In the genomic region with DNA sequence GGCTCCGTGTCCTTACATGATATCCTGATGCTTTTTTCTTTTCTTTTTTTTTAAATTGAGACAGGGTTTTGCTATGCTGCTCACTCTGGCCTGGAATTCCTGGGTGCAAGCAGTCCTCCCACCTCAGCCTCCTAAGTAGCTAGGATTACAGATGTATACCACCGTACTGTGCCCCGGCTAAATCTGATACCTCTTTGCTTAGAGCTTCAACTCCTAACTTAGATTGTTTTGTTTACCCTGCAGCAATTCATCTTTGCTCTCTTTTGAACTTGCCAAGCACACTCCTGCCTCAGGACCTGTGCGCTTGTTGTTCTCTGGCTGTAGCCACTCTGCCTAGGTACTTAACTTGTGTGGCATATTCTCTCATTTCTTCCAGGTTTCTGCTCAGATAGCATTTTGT, we compare ENCODE assay signal across 19 cellular contexts. TPM values are rescaled to one million over a fixed set of nuclear protein-coding genes. Genes with fewer than 3 reads are reported as not detected.
A peak's percentile ranks its signal among the peaks of the same experiment; 100 is the strongest.
DNase-seq lines count a peak whose midpoint lies in the region; ATAC-seq and TF ChIP-seq lines count a peak whose summit lies in the region.
"Had no signal": no experiment of that assay in that cellular context is flagged by ENCODE, and none has a peak within 500 bp of the region (broad histone marks: within the 10 kb centered on the region; RNA-seq: fewer than 3 reads in every experiment).

No MANE protein-coding gene starts in this region.

- TF ChIP-seq RAD21 in liver (IDR thresholded peaks at IDR 0.05) = no peak

- peak overlapping the region; percentile 24 for H3K27ac Mint-ChIP-seq in activated T-cell treated with anti-CD3 and anti-CD28 coated beads, Interleukin-2, amount 50 U/mL, for 24 hours
- H3K27ac Mint-ChIP-seq in activated naive CD8-positive, alpha-beta T cell = peak overlapping the region; percentile 50
- peak overlapping the region; percentile 15 for H3K27ac Mint-ChIP-seq in stimulated activated naive B cell treated with anti-CD40 and anti-IgM and Interleukin-4, amounts not matched to agents 10 μg/mL and 1 μg/mL and 100 μg/mL, for 72 hours
- H3K27ac Mint-ChIP-seq: activated CD4-positive, alpha-beta memory T cell treated with anti-CD3 and anti-CD28 coated beads, Interleukin-2, amount 10 ng/mL, durations not matched to agents 7 days and 5 days; activated T-helper 1 cell treated with anti-CD3 and anti-CD28 coated beads, Interleukin-12 subunit alpha, Interleukin-12 subunit beta, Interleukin-2, Interleukin-4 antibody, amounts not matched to agents 30 ng/mL and 10 ng/mL and 1 ng/mL, durations not matched to agents 14 hours and 24 hours and 36 hours had no signal

- H3K27ac ChIP-seq in liver (ENCODE audit: low read depth in 1 of 2, low read length in 2 of 2) (no peak overlapping the region), aorta (ENCODE audit: low read depth in 1 of 2, low read length in 2 of 2) (no peak overlapping the region)
- H3K27ac ChIP-seq: cardiac muscle cell, RWPE1, tibial nerve had no signal

- no peak for DNase-seq in activated T-cell treated with anti-CD3 and anti-CD28 coated beads, Interleukin-2, amount 50 U/mL, for 24 hours
- no peak for DNase-seq in activated T-cell treated with anti-CD3 and anti-CD28 coated beads, Interleukin-2, amount 50 U/mL, for 4 hours
- no peak for DNase-seq in stimulated activated naive B cell treated with anti-CD40 and anti-IgM and Interleukin-4, amounts not matched to agents 10 μg/mL and 1 μg/mL and 100 μg/mL, for 72 hours
- no peak for DNase-seq in AML-193 (lab: John Stamatoyannopoulos, UW)
- no peak for DNase-seq in aorta
- no peak for DNase-seq in HEK293T (ENCODE audit: extremely low spot score)
- DNase-seq: activated CD4-positive, alpha-beta memory T cell treated with anti-CD3 and anti-CD28 coated beads, Interleukin-2, amount 10 ng/mL, durations not matched to agents 7 days and 5 days; glutamatergic neuron; MM.1S; NCI-H1694; NCI-H446; stimulated activated naive CD4-positive, alpha-beta T cell had no signal

- no peaks in the 10 kb centered on the region for H3K9me3 Mint-ChIP-seq in activated T-cell treated with anti-CD3 and anti-CD28 coated beads, Interleukin-2, amount 50 U/mL, for 24 hours
- no peaks in the 10 kb centered on the region for H3K9me3 Mint-ChIP-seq in activated T-cell treated with anti-CD3 and anti-CD28 coated beads, Interleukin-2, amount 50 U/mL, for 4 hours
- H3K9me3 Mint-ChIP-seq in activated naive CD8-positive, alpha-beta T cell (ENCODE audit: low read depth) = no peaks in the 10 kb centered on the region
- H3K9me3 Mint-ChIP-seq in stimulated activated naive B cell treated with anti-CD40 and anti-IgM and Interleukin-4, amounts not matched to agents 10 μg/mL and 1 μg/mL and 100 μg/mL, for 72 hours = no peaks in the 10 kb centered on the region
- H3K9me3 Mint-ChIP-seq: activated CD4-positive, alpha-beta memory T cell treated with anti-CD3 and anti-CD28 coated beads, Interleukin-2, amount 10 ng/mL, durations not matched to agents 7 days and 5 days; activated T-helper 1 cell treated with anti-CD3 and anti-CD28 coated beads, Interleukin-12 subunit alpha, Interleukin-12 subunit beta, Interleukin-2, Interleukin-4 antibody, amounts not matched to agents 30 ng/mL and 10 ng/mL and 1 ng/mL, durations not matched to agents 14 hours and 24 hours and 36 hours; nephron had no signal

- H3K4me1 ChIP-seq in liver (ENCODE audit: control insufficient read depth in 4 of 4, insufficient read depth in 4 of 4, low read length in 3 of 4) (peaks cover 3 to 11% (median 10%) of the 10 kb centered on the region in 4 donors), aorta (ENCODE audit: control insufficient read depth in 1 of 2, insufficient read depth in 2 of 2, low read length in 2 of 2) (peaks cover 0 to 2% of the 10 kb centered on the region in 2 donors)

- H3K9ac ChIP-seq in liver (ENCODE audit: low read depth in 1 of 2, low read length in 2 of 2) = no peak overlapping the region

- H3K27me3 ChIP-seq in liver (ENCODE audit: control insufficient read depth in 4 of 4, insufficient read depth in 4 of 4, low read length in 3 of 4) (no peaks in the 10 kb centered on the region), aorta (ENCODE audit: control insufficient read depth in 1 of 2, insufficient read depth in 2 of 2, low read length in 1 of 2) (no peaks in the 10 kb centered on the region)
- H3K27me3 ChIP-seq: cardiac muscle cell, tibial nerve had no signal

- H3K4me3 ChIP-seq in liver (ENCODE audit: low read depth in 1 of 3, low read length in 3 of 3) (no peak overlapping the region), aorta (ENCODE audit: low read length in 2 of 2) (no peak overlapping the region)
- H3K4me3 ChIP-seq: cardiac muscle cell, tibial nerve had no signal

- H3K4me3 Mint-ChIP-seq in activated T-cell treated with anti-CD3 and anti-CD28 coated beads, Interleukin-2, amount 50 U/mL, for 24 hours = no peak overlapping the region
- no peak overlapping the region for H3K4me3 Mint-ChIP-seq in activated T-cell treated with anti-CD3 and anti-CD28 coated beads, Interleukin-2, amount 50 U/mL, for 4 hours
- H3K4me3 Mint-ChIP-seq in activated naive CD8-positive, alpha-beta T cell = no peak overlapping the region
- no peak overlapping the region for H3K4me3 Mint-ChIP-seq in stimulated activated naive B cell treated with anti-CD40 and anti-IgM and Interleukin-4, amounts not matched to agents 10 μg/mL and 1 μg/mL and 100 μg/mL, for 72 hours
- H3K4me3 Mint-ChIP-seq: activated CD4-positive, alpha-beta memory T cell treated with anti-CD3 and anti-CD28 coated beads, Interleukin-2, amount 10 ng/mL, durations not matched to agents 7 days and 5 days; activated T-helper 1 cell treated with anti-CD3 and anti-CD28 coated beads, Interleukin-12 subunit alpha, Interleukin-12 subunit beta, Interleukin-2, Interleukin-4 antibody, amounts not matched to agents 30 ng/mL and 10 ng/mL and 1 ng/mL, durations not matched to agents 14 hours and 24 hours and 36 hours; nephron had no signal

- H3K9me3 ChIP-seq in liver (ENCODE audit: control insufficient read depth in 4 of 4, low read length in 3 of 4) = no peaks in the 10 kb centered on the region
- H3K9me3 ChIP-seq in aorta (ENCODE audit: control insufficient read depth, low read length) = no peaks in the 10 kb centered on the region
- H3K9me3 ChIP-seq: tibial nerve had no signal

- POLR2A ChIA-PET in HEK293T (lab: Yijun Ruan, JAX) = interaction anchor here (1.3 kb wide), 1 partner anchor 25 kb away, joined by 7 read pairs; a partner anchor contains a TSS

- CTCF ChIA-PET in HEK293T (lab: Yijun Ruan, JAX) = interaction anchor here (0.6 to 0.8 kb wide), 3 partner anchors 14 to 366 kb away, joined by 3 to 4 read pairs (median 4); no protein-coding TSS in a partner anchor

- H3K27me3 Mint-ChIP-seq in activated T-cell treated with anti-CD3 and anti-CD28 coated beads, Interleukin-2, amount 50 U/mL, for 24 hours = no peaks in the 10 kb centered on the region
- no peaks in the 10 kb centered on the region for H3K27me3 Mint-ChIP-seq in activated T-cell treated with anti-CD3 and anti-CD28 coated beads, Interleukin-2, amount 50 U/mL, for 4 hours (ENCODE audit: low read depth)
- no peaks in the 10 kb centered on the region for H3K27me3 Mint-ChIP-seq in activated naive CD8-positive, alpha-beta T cell
- no peaks in the 10 kb centered on the region for H3K27me3 Mint-ChIP-seq in stimulated activated naive B cell treated with anti-CD40 and anti-IgM and Interleukin-4, amounts not matched to agents 10 μg/mL and 1 μg/mL and 100 μg/mL, for 72 hours
- H3K27me3 Mint-ChIP-seq: activated CD4-positive, alpha-beta memory T cell treated with anti-CD3 and anti-CD28 coated beads, Interleukin-2, amount 10 ng/mL, durations not matched to agents 7 days and 5 days had no signal

- intact Hi-C loops in aorta (cut with DNase I) = no loop called here

- TF ChIP-seq CTCF in liver (IDR thresholded peaks at IDR 0.05; ENCODE audit: low read depth, low read length, missing input control) = no peak

- 55% methylated on average over 4 of the region's 4 CpGs for WGBS in liver
- 62 to 83% methylated on average over 4 of the region's 4 CpGs for WGBS in aorta, 2 donors

- ATAC-seq in activated T-cell treated with anti-CD3 and anti-CD28 coated beads, Interleukin-2, amount 50 U/mL, for 4 hours = no peak
- ATAC-seq in stimulated activated naive B cell treated with anti-CD40 and anti-IgM and Interleukin-4, amounts not matched to agents 10 μg/mL and 1 μg/mL and 100 μg/mL, for 72 hours (replicated peaks) = no peak
- ATAC-seq in aorta (ENCODE audit: low FRiP score) = no peak

- H3K4me1 Mint-ChIP-seq in activated T-cell treated with anti-CD3 and anti-CD28 coated beads, Interleukin-2, amount 50 U/mL, for 24 hours (ENCODE audit: low read depth) = peaks cover 61% of the 10 kb centered on the region
- peaks cover 43% of the 10 kb centered on the region for H3K4me1 Mint-ChIP-seq in activated T-cell treated with anti-CD3 and anti-CD28 coated beads, Interleukin-2, amount 50 U/mL, for 4 hours (ENCODE audit: low read depth)
- H3K4me1 Mint-ChIP-seq in activated naive CD8-positive, alpha-beta T cell (ENCODE audit: low read depth) = peaks cover 48% of the 10 kb centered on the region
- H3K4me1 Mint-ChIP-seq in stimulated activated naive B cell treated with anti-CD40 and anti-IgM and Interleukin-4, amounts not matched to agents 10 μg/mL and 1 μg/mL and 100 μg/mL, for 72 hours = peaks cover 7 to 44% of the 10 kb centered on the region in 2 donors

- H3K36me3 Mint-ChIP-seq in activated T-cell treated with anti-CD3 and anti-CD28 coated beads, Interleukin-2, amount 50 U/mL, for 24 hours (ENCODE audit: low read depth) = peaks cover 47% of the 10 kb centered on the region
- peaks cover 7% of the 10 kb centered on the region for H3K36me3 Mint-ChIP-seq in activated T-cell treated with anti-CD3 and anti-CD28 coated beads, Interleukin-2, amount 50 U/mL, for 4 hours (ENCODE audit: insufficient read depth)
- H3K36me3 Mint-ChIP-seq in activated naive CD8-positive, alpha-beta T cell = no peaks in the 10 kb centered on the region
- H3K36me3 Mint-ChIP-seq in stimulated activated naive B cell treated with anti-CD40 and anti-IgM and Interleukin-4, amounts not matched to agents 10 μg/mL and 1 μg/mL and 100 μg/mL, for 72 hours = peaks cover 19 to 28% of the 10 kb centered on the region in 2 donors

- H3K36me3 ChIP-seq in liver (ENCODE audit: control insufficient read depth in 4 of 4, insufficient read depth in 3 of 4, low read depth in 1 of 4, low read length in 3 of 4) (no peaks in the 10 kb centered on the region), aorta (ENCODE audit: control insufficient read depth in 1 of 2, insufficient read depth in 2 of 2, low read length in 1 of 2) (no peaks in the 10 kb centered on the region)
- H3K36me3 ChIP-seq: cardiac muscle cell had no signal

TF ChIP-seq in liver, 16 proteins besides CTCF, POLR2A, EP300 and RAD21 (continues in another document):
- TF ChIP-seq NR2F2 (IDR thresholded peaks at IDR 0.05) (no peak), HNF4A (conservative IDR thresholded peaks at IDR 0.05) (peak; percentile 14 to 27), SP1 (IDR thresholded peaks at IDR 0.05) (no peak)

TF ChIP-seq in HEK293T, 16 proteins besides CTCF, POLR2A, EP300 and RAD21:
- TF ChIP-seq LEF1 (IDR thresholded peaks at IDR 0.05; ENCODE audit: borderline replicate concordance) (no peak), L3MBTL2 (conservative IDR thresholded peaks at IDR 0.05) (no peak)

RNA-seq across cellular contexts. Expression of a gene that starts 24.5 kb away (rescaled TPM):
- total RNA-seq in activated T-cell treated with anti-CD3 and anti-CD28 coated beads, Interleukin-2, amount 50 U/mL, for 4 hours = 100 to 1,000 TPM; 135 to 155 (median 146) TPM
- total RNA-seq in liver = 10 to 100 TPM; 51.5 to 52.2 TPM
- 10 to 100 TPM; 26.6 to 31.7 TPM for polyA plus RNA-seq in liver
- 10 to 100 TPM; 90.5 to 92.4 TPM for total RNA-seq in aorta
- 10 to 100 TPM; 45.8 to 47.6 TPM for polyA plus RNA-seq in aorta
